ENCODE assay signal across 15 cellular contexts in genomic region chr7:55903985-55904759, GRCh38. TPM values are rescaled to one million over a fixed set of nuclear protein-coding genes. Genes with fewer than 3 reads are reported as not detected.
DNase-seq lines count a peak whose midpoint lies in the region; ATAC-seq, FAIRE-seq and TF ChIP-seq lines count a peak whose summit lies in the region.
"Had no signal": no experiment of that assay in that cellular context is flagged by ENCODE, and none has a peak within 500 bp of the region (broad histone marks: within the 10 kb centered on the region; RNA-seq: fewer than 3 reads in every experiment).

No MANE protein-coding gene starts in this region.

- CTCF ChIA-PET in GM12878 (lab: Yijun Ruan, JAX): no interaction called here
- CTCF ChIA-PET in WTC11 (lab: Charles Lee): no interaction called here
- CTCF ChIA-PET in Calu3 (lab: Charles Lee): interaction anchor here (0.6 kb wide), 1 partner anchor 205 kb away, joined by 4 read pairs; no protein-coding TSS in a partner anchor

- no peaks in the 10 kb centered on the region for H3K27me3 ChIP-seq in GM12878 (replicated peaks in 1 of 2; ENCODE audit: control insufficient read depth in 2 of 2, insufficient read depth in 2 of 2, low read length in 1 of 2)

- H3K36me3 ChIP-seq in GM12878 (ENCODE audit: control insufficient read depth in 2 of 2, insufficient read depth in 2 of 2, low read length in 1 of 2): no peaks in the 10 kb centered on the region

- H3K79me2 ChIP-seq in GM12878 (ENCODE audit: control insufficient read depth, insufficient read depth, low read length): no peaks in the 10 kb centered on the region

- POLR2A ChIA-PET in GM12878 (lab: Charles Lee): no interaction called here
- POLR2A ChIA-PET in WTC11 (lab: Charles Lee): no interaction called here

- SMC1A ChIA-PET in GM12878 (lab: Charles Lee; ENCODE audit: uncharacterized antibody, unreplicated experiment): no interaction called here

- TF ChIP-seq POLR2A in GM12878 (IDR thresholded peaks at IDR 0.05; ENCODE audit: low read depth, low read length): no peak

- no TSS peak for BruUV-seq in GM12878 (replicated peaks; lab: Mats Ljungman, UMichigan)
- BruUV-seq in Calu3 (replicated peaks; lab: Mats Ljungman, UMichigan): no TSS peak

- no peak overlapping the region for H3K4me3 Mint-ChIP-seq in WTC11
- no peak overlapping the region for H3K4me3 Mint-ChIP-seq in Calu3 (ENCODE audit: low read depth, unreplicated experiment)

- H3K4me1 Mint-ChIP-seq in WTC11 (peaks cover 8% of the 10 kb centered on the region), Calu3 (ENCODE audit: low read depth, unreplicated experiment) (no peaks in the 10 kb centered on the region)

- WGBS in GM12878 (ENCODE audit: insufficient coverage, insufficient replicate concordance, low lambda C conversion rate, missing lambda C conversion rate): 7% methylated on average over 7 of the region's 8 CpGs

- RAD21 ChIA-PET in GM12878 (lab: Charles Lee; ENCODE audit: unreplicated experiment): interaction anchor here (0.6 kb wide), 1 partner anchor 161 kb away, joined by 4 read pairs; no protein-coding TSS in a partner anchor

- intact Hi-C loops in GM12878 (cut with micrococcal nuclease; ENCODE audit: unreplicated experiment): loop anchor here (5.0 kb wide), 1 partner anchor 48 kb away; the partner anchor contains the start of gene MRPS17
- intact Hi-C loops in Calu3 (cut with micrococcal nuclease; ENCODE audit: unreplicated experiment): no loop called here

- H3K4me1 ChIP-seq in GM12878 (ENCODE audit: control insufficient read depth, insufficient read depth, low read length): peaks cover 11% of the 10 kb centered on the region; the same call in 1 of the 2 replicates

- peak; percentile 97 for ATAC-seq in GM18907 (IDR thresholded peaks at IDR 0.05; ENCODE audit: unreplicated experiment)
- peak; percentile 96 for ATAC-seq in GM21529 (IDR thresholded peaks at IDR 0.05; ENCODE audit: unreplicated experiment)
- peak; percentile 93 for ATAC-seq in HG03108 (IDR thresholded peaks at IDR 0.05; ENCODE audit: unreplicated experiment)
- peak; percentile 97 for ATAC-seq in GM12878
- ATAC-seq in WTC11: no peak

- H3K4me3 ChIP-seq in GM12878: no peak overlapping the region

- DNase-seq in GM12878 (ENCODE audit: low read depth, low spot score) (peak; percentile 53), WTC11 (ENCODE audit: low spot score) (no peak), Calu3 (no peak), DMS153 treated with DMSO at 0.1 percent for 48 hours (lab: John Stamatoyannopoulos, UW; ENCODE audit: unreplicated experiment) (no peak), OCI-M1 (lab: John Stamatoyannopoulos, UW) (no peak)
- DNase-seq: activated CD4-positive, alpha-beta T cell treated with anti-CD3 and anti-CD28 coated beads for 1 hour; activated effector memory CD4-positive, alpha-beta T cell treated with anti-CD3 and anti-CD28 coated beads, Interleukin-2, amount 50 U/mL, for 16 hours; DMS 273 treated with DMSO at 0.1 percent for 48 hours; NCI-H2171; occipital lobe had no signal

- H3K36me3 Mint-ChIP-seq in WTC11: peaks cover 41% of the 10 kb centered on the region
- no peaks in the 10 kb centered on the region for H3K36me3 Mint-ChIP-seq in Calu3 (ENCODE audit: insufficient read depth, unreplicated experiment)

- TF ChIP-seq RAD21 in GM12878 (IDR thresholded peaks at IDR 0.05; ENCODE audit: insufficient read depth, low read depth, low read length): no peak

- no peak overlapping the region; the same call in 1 of the 2 replicates for H2AFZ ChIP-seq in GM12878 (ENCODE audit: control insufficient read depth, low read depth, low read length)

- no peak overlapping the region for H3K9ac ChIP-seq in GM12878 (ENCODE audit: control insufficient read depth, insufficient read depth, low read length)

- peak overlapping the region; percentile 39; the same call in 1 of the 2 replicates for H3K27ac ChIP-seq in GM12878 (ENCODE audit: control insufficient read depth, insufficient read depth)

- H3K9me3 ChIP-seq in GM12878 (replicated peaks; ENCODE audit: control insufficient read depth, insufficient read depth, low read length): no peaks in the 10 kb centered on the region; the same call in 2 of the 3 replicates

- no peak for FAIRE-seq in GM12878 (lab: Jason Lieb, UNC)

- no peaks in the 10 kb centered on the region for H4K20me1 ChIP-seq in GM12878 (ENCODE audit: control insufficient read depth, insufficient read depth)

- in situ Hi-C loops in GM12878 (cut with MboI): no loop called here

- H3K27ac Mint-ChIP-seq in WTC11 (no peak overlapping the region), Calu3 (ENCODE audit: unreplicated experiment) (no peak overlapping the region)

- H3K9me3 Mint-ChIP-seq in WTC11 (peaks cover 26% of the 10 kb centered on the region), Calu3 (ENCODE audit: low read depth, unreplicated experiment) (peaks cover 6% of the 10 kb centered on the region)

- peak overlapping the region; percentile 45; the same call in 1 of the 2 replicates for H3K4me2 ChIP-seq in GM12878 (ENCODE audit: control insufficient read depth, insufficient read depth)

- H3K27me3 Mint-ChIP-seq in WTC11 (ENCODE audit: low read depth) (no peaks in the 10 kb centered on the region), Calu3 (ENCODE audit: unreplicated experiment) (no peaks in the 10 kb centered on the region)

- TF ChIP-seq EP300 in GM12878 (IDR thresholded peaks at IDR 0.05; ENCODE audit: borderline replicate concordance in 1 of 2, control insufficient read depth in 1 of 2, low read depth in 2 of 2, low read length in 2 of 2): peak; percentile 33 to 41; a peak in 1 of 4 replicates

- TF ChIP-seq CTCF in GM12878 (IDR thresholded peaks at IDR 0.05 in 2 of 3, conservative IDR thresholded peaks at IDR 0.05 in 1 of 3; ENCODE audit: control insufficient read depth in 2 of 3, extremely low read depth in 1 of 3, insufficient read depth in 1 of 3, low read depth in 3 of 3, low read length in 3 of 3) (no peak), WTC11 (IDR thresholded peaks at IDR 0.05) (no peak), Calu3 (IDR thresholded peaks at IDR 0.05; ENCODE audit: unreplicated experiment) (no peak)

TF ChIP-seq in WTC11, 78 proteins besides CTCF, POLR2A, EP300 and RAD21 (continues in another document):
- TF ChIP-seq ZNF232 (CRISPR knock-in tag; IDR thresholded peaks at IDR 0.05): no peak

RNA-seq across cellular contexts. Expression of gene ZNF713, which starts 16.9 kb away (rescaled TPM):
- total RNA-seq in GM12878 (2013; cell fraction: nucleolus; rRNA removed): 5.5 and 5.6 TPM in 2 replicates
- total RNA-seq in GM12878 (2014; rRNA removed) (2.0 and 3.7 TPM in 2 replicates), GM12878 (2014; rRNA removed; fragmentation: Illumina TruSeq; extraction: Trizol) (3.4 TPM in 2 replicates), GM12878 (2021) (1.0 and 1.7 TPM in 2 replicates), WTC11 (2021) (2.5 to 3.1 TPM (median 2.5 TPM) in 3 replicates), Calu3 (2022) (4.4 and 5.3 TPM in 2 replicates)
- 0.79 TPM for polyA plus RNA-seq in GM12878 (2011; ENCODE audit: low read depth)
- polyA plus RNA-seq in GM12878 (2011; rRNA removed) (1.9 and 2.5 TPM in 2 replicates), GM12878 (2014; fragmentation: Illumina TruSeq; extraction: Trizol) (2.8 and 4.2 TPM in 2 replicates), GM12878 (2014; fragmentation: Nextera tagmentation; extraction: Ambion mirVana) (under 1 TPM; 0.21 to 0.62 TPM), GM12878 (2014; rRNA removed) (1.1 and 1.2 TPM in 2 replicates), GM12878 (2016; fragmentation: Nextera tagmentation; extraction: Ambion mirVana) (1 to 10 TPM; 1.6 to 2.2 TPM)
- polyA plus RNA-seq in GM12878 (2011; cell fraction: cytosol; rRNA removed): 1.1 and 1.4 TPM in 2 replicates
- polyA plus RNA-seq in GM12878 (2011; cell fraction: nucleus; rRNA removed): 1.8 and 2.1 TPM in 2 replicates
- polyA plus RNA-seq in GM12878 (2012): 1.0 and 1.6 TPM in 2 replicates
- 1.8 and 3.2 TPM in 2 replicates for polyA minus RNA-seq in GM12878 (2011; rRNA and poly(A)+ RNA removed)
- polyA minus RNA-seq in GM12878 (2011; cell fraction: cytosol; rRNA and poly(A)+ RNA removed): 0.62 TPM in 1 of 2 replicates, not detected in the other
- polyA minus RNA-seq in GM12878 (2011; cell fraction: nucleus; rRNA and poly(A)+ RNA removed): 0.48 and 1.6 TPM in 2 replicates

RNA-seq across cellular contexts. Expression of gene SEPTIN14, which starts 41.6 kb away (rescaled TPM):
- not detected in 2 replicates for total RNA-seq in GM12878 (2013; cell fraction: nucleolus; rRNA removed)
- total RNA-seq in GM12878 (2014; rRNA removed) (not detected in 2 replicates), GM12878 (2014; rRNA removed; fragmentation: Illumina TruSeq; extraction: Trizol) (not detected in 2 replicates), GM12878 (2021) (not detected in 2 replicates), WTC11 (2021) (0.07 to 0.09 TPM (median 0.07 TPM) in 3 replicates), Calu3 (2022) (not detected in 2 replicates)
- not detected for polyA plus RNA-seq in GM12878 (2011; ENCODE audit: low read depth)
- polyA plus RNA-seq in GM12878 (2011; rRNA removed) (not detected in 2 replicates), GM12878 (2014; fragmentation: Illumina TruSeq; extraction: Trizol) (0.01 TPM in 1 of 2 replicates, not detected in the other), GM12878 (2014; fragmentation: Nextera tagmentation; extraction: Ambion mirVana) (not detected), GM12878 (2014; rRNA removed) (not detected in 2 replicates), GM12878 (2016; fragmentation: Nextera tagmentation; extraction: Ambion mirVana) (not detected)
- not detected in 2 replicates for polyA plus RNA-seq in GM12878 (2011; cell fraction: cytosol; rRNA removed)
- not detected in 2 replicates for polyA plus RNA-seq in GM12878 (2011; cell fraction: nucleus; rRNA removed)
- not detected in 2 replicates for polyA plus RNA-seq in GM12878 (2012)
- not detected in 2 replicates for polyA minus RNA-seq in GM12878 (2011; rRNA and poly(A)+ RNA removed)
- polyA minus RNA-seq in GM12878 (2011; cell fraction: cytosol; rRNA and poly(A)+ RNA removed): not detected in 2 replicates
- not detected in 2 replicates for polyA minus RNA-seq in GM12878 (2011; cell fraction: nucleus; rRNA and poly(A)+ RNA removed)
- total RNA-seq: chondrocyte, occipital lobe, subcutaneous adipose tissue had no signal

RNA-seq across cellular contexts. Expression of gene MRPS17, which starts 47.5 kb away (rescaled TPM):
- 8.2 and 9.0 TPM in 2 replicates for total RNA-seq in GM12878 (2013; cell fraction: nucleolus; rRNA removed)
- total RNA-seq in GM12878 (2014; rRNA removed) (29.9 and 31.3 TPM in 2 replicates), GM12878 (2014; rRNA removed; fragmentation: Illumina TruSeq; extraction: Trizol) (26.4 and 28.6 TPM in 2 replicates), GM12878 (2021) (18.7 and 23.1 TPM in 2 replicates), WTC11 (2021) (23.5 to 25.9 TPM (median 25.6 TPM) in 3 replicates), Calu3 (2022) (32.6 and 37.1 TPM in 2 replicates)
- 16.1 TPM for polyA plus RNA-seq in GM12878 (2011; ENCODE audit: low read depth)
- polyA plus RNA-seq in GM12878 (2011; rRNA removed) (28.6 and 32.2 TPM in 2 replicates), GM12878 (2014; fragmentation: Illumina TruSeq; extraction: Trizol) (25.8 and 26.2 TPM in 2 replicates), GM12878 (2014; fragmentation: Nextera tagmentation; extraction: Ambion mirVana) (10 to 100 TPM; 72.9 to 74.5 TPM), GM12878 (2014; rRNA removed) (23.7 and 28.5 TPM in 2 replicates), GM12878 (2016; fragmentation: Nextera tagmentation; extraction: Ambion mirVana) (10 to 100 TPM; 58.1 TPM)
- 15.3 and 16.2 TPM in 2 replicates for polyA plus RNA-seq in GM12878 (2011; cell fraction: cytosol; rRNA removed)
- polyA plus RNA-seq in GM12878 (2011; cell fraction: nucleus; rRNA removed): 6.2 and 7.4 TPM in 2 replicates
- polyA plus RNA-seq in GM12878 (2012): 15.4 and 18.3 TPM in 2 replicates
- polyA minus RNA-seq in GM12878 (2011; rRNA and poly(A)+ RNA removed): 7.9 and 8.1 TPM in 2 replicates
- 2.5 and 3.7 TPM in 2 replicates for polyA minus RNA-seq in GM12878 (2011; cell fraction: cytosol; rRNA and poly(A)+ RNA removed)
- polyA minus RNA-seq in GM12878 (2011; cell fraction: nucleus; rRNA and poly(A)+ RNA removed): 5.0 and 7.8 TPM in 2 replicates
